In the genomic region with DNA sequence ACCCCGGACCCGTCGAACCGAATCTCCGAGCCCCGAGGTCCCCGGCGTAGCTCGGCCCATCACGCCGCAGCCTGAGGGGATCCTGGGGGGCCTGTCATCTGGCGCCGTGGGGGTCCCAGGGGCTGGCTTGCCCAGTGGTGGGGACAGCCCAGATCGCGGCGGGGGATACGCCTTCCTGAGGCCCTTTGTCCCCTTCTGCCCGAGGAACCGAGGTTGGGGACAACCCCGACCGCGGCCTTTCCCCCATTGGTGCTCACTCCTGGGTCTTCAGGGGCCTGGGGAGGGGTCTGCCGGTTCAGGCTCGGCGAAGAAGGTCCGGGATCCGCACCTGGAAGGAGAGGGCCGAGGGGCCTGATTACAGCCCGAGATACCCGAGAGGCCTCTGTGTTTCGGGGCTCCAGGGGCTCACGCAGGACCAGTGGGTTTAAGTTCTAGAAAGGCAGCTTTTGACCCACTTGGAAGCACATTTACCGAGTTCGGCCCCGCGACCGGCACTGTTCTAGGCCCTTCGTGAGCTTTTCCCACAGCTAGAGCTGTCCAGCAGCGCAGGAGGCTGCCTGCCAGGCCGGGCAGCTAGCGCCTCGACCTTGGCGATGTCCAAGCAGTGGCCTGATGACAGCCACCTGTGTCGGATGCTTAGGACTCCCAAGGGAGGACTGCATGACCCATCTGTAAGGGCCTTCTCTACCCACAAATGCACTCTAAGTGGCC, we compare ENCODE assay signal across 8 cellular contexts. TPM values are rescaled to one million over a fixed set of nuclear protein-coding genes. Genes with fewer than 3 reads are reported as not detected.
A peak's percentile ranks its signal among the peaks of the same experiment; 100 is the strongest.
DNase-seq lines count a peak whose midpoint lies in the region; ATAC-seq and TF ChIP-seq lines count a peak whose summit lies in the region.

No MANE protein-coding gene starts in this region.

- ATAC-seq in GM19043 (IDR thresholded peaks at IDR 0.05; ENCODE audit: low read depth, unreplicated experiment) = peak; percentile 1
- no peak for ATAC-seq in lung (ENCODE audit: insufficient read depth, low FRiP score)
- ATAC-seq in GM21360 (IDR thresholded peaks at IDR 0.05; ENCODE audit: unreplicated experiment) = no peak

- POLR2A ChIA-PET in BJ (lab: Charles Lee) = interaction anchor here (0.6 kb wide), 3 partner anchors 20 to 168 kb away, joined by 3 to 9 read pairs (median 9); no protein-coding TSS in a partner anchor

- H3K27me3 ChIP-seq in BJ (ENCODE audit: control insufficient read depth, insufficient read depth, low read length) (no peaks in the 10 kb centered on the region), MG63 (no peaks in the 10 kb centered on the region), lung (ENCODE audit: control insufficient read depth, insufficient read depth) (no peaks in the 10 kb centered on the region), vagina (no peaks in the 10 kb centered on the region)

- H3K4me1 ChIP-seq in lung (ENCODE audit: control insufficient read depth in 2 of 2, insufficient read depth in 2 of 2, low read length in 2 of 2) (peaks cover 13 to 14% of the 10 kb centered on the region in 2 donors), vagina (peaks cover 44% of the 10 kb centered on the region)

- intact Hi-C loops in vagina (cut with DNase I) = no loop called here

- H3K27ac ChIP-seq in lung (ENCODE audit: low read depth in 1 of 2, low read length in 1 of 2) (peak overlapping the region; percentile 94 to 98), vagina (peak overlapping the region; percentile 94)

- CTCF ChIA-PET in BJ (lab: Yijun Ruan, JAX) = interaction anchor here (0.6 to 3.6 kb wide), 11 partner anchors 10 to 118 kb away, joined by 3 to 16 read pairs (median 3); no protein-coding TSS in a partner anchor

- TF ChIP-seq CTCF in BJ (IDR thresholded peaks at IDR 0.05; ENCODE audit: insufficient read depth, low read depth, low read length) (no peak), choroid plexus epithelial cell (conservative IDR thresholded peaks at IDR 0.05; ENCODE audit: low read depth, low read length) (no peak), lung (IDR thresholded peaks at IDR 0.05; ENCODE audit: control extremely low read depth, extremely low read depth) (no peak), vagina (IDR thresholded peaks at IDR 0.05) (no peak)

- H3K9me3 ChIP-seq in MG63 = no peaks in the 10 kb centered on the region
- peaks cover 0 to 2% of the 10 kb centered on the region in 2 donors for H3K9me3 ChIP-seq in lung (ENCODE audit: control insufficient read depth in 2 of 2, insufficient read depth in 1 of 2, low read length in 1 of 2)
- H3K9me3 ChIP-seq in vagina = no peaks in the 10 kb centered on the region

- peak overlapping the region; percentile 85 for H3K4me3 ChIP-seq in BJ (ENCODE audit: low read depth, low read length)
- H3K4me3 ChIP-seq in MG63 = peak overlapping the region; percentile 91
- H3K4me3 ChIP-seq in choroid plexus epithelial cell (ENCODE audit: low read depth, low read length) = peak overlapping the region; percentile 90
- peak overlapping the region; percentile 95 for H3K4me3 ChIP-seq in lung
- peak overlapping the region; percentile 82 to 99 for H3K4me3 ChIP-seq in vagina

- 5 to 8% methylated on average over 44 of the region's 44 CpGs for WGBS in lung, 2 donors

- no peak for DNase-seq in BJ (ENCODE audit: low read depth)
- peak; percentile 14 for DNase-seq in MG63
- DNase-seq in choroid plexus epithelial cell (ENCODE audit: low read depth) = peak; percentile 29
- DNase-seq in lung (ENCODE audit: low spot score) = no peak
- no peak for DNase-seq in vagina (ENCODE audit: extremely low spot score in 2 of 2)
- no peak for DNase-seq in retina

- TF ChIP-seq POLR2A in vagina (IDR thresholded peaks at IDR 0.05) = no peak

- H3K36me3 ChIP-seq in BJ (ENCODE audit: control insufficient read depth, insufficient read depth, low read length) (no peaks in the 10 kb centered on the region), MG63 (peaks cover 5% of the 10 kb centered on the region), lung (ENCODE audit: control insufficient read depth in 2 of 2, insufficient read depth in 2 of 2, low read length in 2 of 2) (no peaks in the 10 kb centered on the region), vagina (no peaks in the 10 kb centered on the region)

RNA-seq across cellular contexts. Expression of a gene that starts 0.5 kb away (rescaled TPM):
- polyA plus RNA-seq in BJ (2011; rRNA removed) (47.2 and 69.6 TPM in 2 replicates), lung (10 to 100 TPM; 11.7 to 41.5 TPM)
- polyA minus RNA-seq in BJ (2011; rRNA and poly(A)+ RNA removed) = 61.1 and 61.2 TPM in 2 replicates
- 9.5 and 18.3 TPM in 2 replicates for total RNA-seq in MG63 (2014; rRNA removed; shearing (Covaris generic); ENCODE audit: low replicate concordance)
- total RNA-seq in lung (100 to 1,000 TPM in 1 of 2 donors, 10 to 100 TPM in 1; 77.2 to 200 TPM), vagina (33.6 TPM)

Comparison
In these comparisons a context has a peak if more than half of its experiments do, and no peak if none do; other contexts are left out.
1. DNase-seq: peak in MG63 (single experiment) and choroid plexus epithelial cell (single experiment); none in BJ (single experiment), lung (single experiment), vagina (0 of 2) and retina (single experiment).
2. Peak in every context shown above with its lines, with median percentiles within 50 percentile points of each other: H3K4me3 ChIP-seq.